ENCODE assay signal across 10 cellular contexts in genomic region chr13:98483636-98484288, GRCh38.
DNase-seq lines count a peak whose midpoint lies in the region; ATAC-seq and TF ChIP-seq lines count a peak whose summit lies in the region.
"Had no signal": no experiment of that assay in that cellular context is flagged by ENCODE, and none has a peak within 500 bp of the region (broad histone marks: within the 10 kb centered on the region; RNA-seq: fewer than 3 reads in every experiment).

No MANE protein-coding gene starts in this region.

- no peaks in the 10 kb centered on the region for H3K9me3 Mint-ChIP-seq in mesothelial cell of epicardium

- no peaks in the 10 kb centered on the region for H3K27me3 ChIP-seq in left ventricle myocardium inferior (ENCODE audit: low read depth)
- H3K27me3 ChIP-seq in vagina = no peaks in the 10 kb centered on the region

- DNase-seq in left ventricle myocardium inferior = no peak
- DNase-seq in Right ventricle myocardium inferior (ENCODE audit: missing footprints) = no peak
- no peak for DNase-seq in mesothelial cell of epicardium (ENCODE audit: low spot score in 2 of 2, unreplicated experiment in 2 of 2)
- DNase-seq in vagina (ENCODE audit: extremely low spot score in 2 of 2) = no peak
- DNase-seq in NCI-H1694 treated with DMSO at 0.1 percent for 48 hours (lab: John Stamatoyannopoulos, UW) = no peak
- DNase-seq in central memory CD4-positive, alpha-beta T cell = no peak
- DNase-seq: NCI-H1048; stimulated activated CD4-positive, alpha-beta T cell treated with anti-CD3 and anti-CD28 coated beads, Interleukin-2, amount 100 ng/mL, for 48 hours had no signal

- H3K4me3 ChIP-seq in left ventricle myocardium inferior (peak overlapping the region; percentile 33), vagina (peak overlapping the region; percentile 9 to 21)

- intact Hi-C loops in left ventricle myocardium inferior (cut with micrococcal nuclease) (loop anchor here (10.0 kb wide), 1 partner anchor 91 kb away; the partner anchor contains the start of gene STK24), Right ventricle myocardium inferior (cut with DNase I) (loop anchor here (2.0 kb wide), 1 partner anchor 93 kb away; the partner anchor contains the start of gene STK24), vagina (cut with DNase I) (loop anchor here (10.0 kb wide), 1 partner anchor 91 kb away; the partner anchor contains the start of gene STK24)

- H3K27ac ChIP-seq in left ventricle myocardium inferior (replicated peaks) (peak overlapping the region; percentile 88), cingulate gyrus (ENCODE audit: low read depth, low read length) (peak overlapping the region; percentile 16), vagina (peak overlapping the region; percentile 91)

- TF ChIP-seq CTCF in left ventricle myocardium inferior (IDR thresholded peaks at IDR 0.05; ENCODE audit: borderline replicate concordance) (no peak), mesothelial cell of epicardium (IDR thresholded peaks at IDR 0.05; ENCODE audit: unreplicated experiment) (no peak), vagina (IDR thresholded peaks at IDR 0.05) (no peak)

- no peak for ATAC-seq in Right ventricle myocardium inferior
- ATAC-seq in HG03280 (IDR thresholded peaks at IDR 0.05; ENCODE audit: unreplicated experiment) = no peak

- H3K36me3 Mint-ChIP-seq in mesothelial cell of epicardium = no peaks in the 10 kb centered on the region

- no peaks in the 10 kb centered on the region for H3K9me3 ChIP-seq in left ventricle myocardium inferior (replicated peaks)
- no peaks in the 10 kb centered on the region for H3K9me3 ChIP-seq in vagina

- H3K4me3 Mint-ChIP-seq in mesothelial cell of epicardium = peak overlapping the region; percentile 45

- TF ChIP-seq POLR2A in vagina (IDR thresholded peaks at IDR 0.05) = no peak

- H3K27me3 Mint-ChIP-seq in mesothelial cell of epicardium (ENCODE audit: low read depth) = no peaks in the 10 kb centered on the region

- H3K4me1 ChIP-seq in left ventricle myocardium inferior (peaks cover 95% of the 10 kb centered on the region), vagina (peaks cover 99% of the 10 kb centered on the region)

- H3K27ac Mint-ChIP-seq in mesothelial cell of epicardium = peak overlapping the region; percentile 82

- H3K4me1 Mint-ChIP-seq in mesothelial cell of epicardium = peaks cover 57% of the 10 kb centered on the region

- no peaks in the 10 kb centered on the region for H3K36me3 ChIP-seq in left ventricle myocardium inferior
- H3K36me3 ChIP-seq in vagina = no peaks in the 10 kb centered on the region

Comparison
In these comparisons a context has a peak if more than half of its experiments do, and no peak if none do; other contexts are left out.
1. H3K27ac ChIP-seq: peak in every context shown above with its lines; median percentile 91 in vagina; 88 in left ventricle myocardium inferior; 16 in cingulate gyrus.